Comparison of ENCODE assay signal across 8 cellular contexts in genomic region chr17:75036643-75037268, GRCh38. TPM values are rescaled to one million over a fixed set of nuclear protein-coding genes. Genes with fewer than 3 reads are reported as not detected.
DNase-seq lines count a peak whose midpoint lies in the region; ATAC-seq, FAIRE-seq and TF ChIP-seq lines count a peak whose summit lies in the region.

No MANE protein-coding gene starts in this region.

- peaks cover 0 to 38% (median 4%) of the 10 kb centered on the region in 3 donors for H3K36me3 ChIP-seq in Peyer's patch

- DNase-seq in DMS79 treated with DMSO at 0.1 percent for 48 hours (lab: John Stamatoyannopoulos, UW) (peak; percentile 32), Peyer's patch (peak; percentile 75 to 91 (median 85)), left ventricle myocardium superior (peak; percentile 89), NCI-H524 treated with DMSO at 0.1 percent for 48 hours (lab: John Stamatoyannopoulos, UW) (no peak), HTR-8/SVneo (ENCODE audit: insufficient read length, low spot score) (no peak), NCI-H345 (lab: John Stamatoyannopoulos, UW) (no peak)
- DNase-seq in activated naive CD4-positive, alpha-beta T cell treated with Interleukin-2 at 50 U/mL for 16 hours, result peak; percentile 82
- DNase-seq in stimulated activated CD4-positive, alpha-beta T cell treated with anti-CD3 and anti-CD28 coated beads, Interleukin-12 subunit alpha, Interleukin-12 subunit beta, amount 100 ng/mL, for 24 hours (ENCODE audit: low read depth in 2 of 2), result peak; percentile 52 to 58

- peak; percentile 37 for ATAC-seq in left ventricle myocardium superior

- H3K4me3 ChIP-seq in Peyer's patch, result no peak overlapping the region

- no peak for TF ChIP-seq CTCF in Peyer's patch (IDR thresholded peaks at IDR 0.05)

- no peaks in the 10 kb centered on the region for H3K9me3 ChIP-seq in Peyer's patch

- intact Hi-C loops in left ventricle myocardium superior (cut with micrococcal nuclease), result no loop called here

- FAIRE-seq in HTR-8/SVneo (lab: Jason Lieb, UNC), result no peak

- TF ChIP-seq POLR2A in Peyer's patch (IDR thresholded peaks at IDR 0.05), result no peak

- H3K27ac ChIP-seq in Peyer's patch, result peak overlapping the region in 3 of 4 donors; percentile 31 to 89 (median 76)

- H3K27me3 ChIP-seq in Peyer's patch, result no peaks in the 10 kb centered on the region

- H3K4me1 ChIP-seq in Peyer's patch, result peaks cover 0 to 39% (median 5%) of the 10 kb centered on the region in 4 donors

RNA-seq across cellular contexts. Expression of gene ATP5PD, which starts 10.0 kb away (rescaled TPM):
- total RNA-seq in Peyer's patch, result 100 to 1,000 TPM; 202 to 302 (median 247) TPM
- 937 TPM for total RNA-seq in left ventricle myocardium superior

RNA-seq across cellular contexts. Expression of gene KCTD2, which starts 10.3 kb away (rescaled TPM):
- total RNA-seq in Peyer's patch (10 to 100 TPM; 14.9 to 23.5 (median 20.4) TPM), left ventricle myocardium superior (24.1 TPM)

RNA-seq across cellular contexts. Expression of gene MRPL58, which starts 24.3 kb away (rescaled TPM):
- total RNA-seq in Peyer's patch (10 to 100 TPM; 17.3 to 42.7 (median 32.2) TPM), left ventricle myocardium superior (51.5 TPM)

RNA-seq across cellular contexts. Expression of gene CDR2L, which starts 49.3 kb away (rescaled TPM):
- total RNA-seq in Peyer's patch (10 to 100 TPM in 3 of 4 donors, 1 to 10 TPM in 1; 7.4 to 80.7 (median 53.9) TPM), left ventricle myocardium superior (18.3 TPM)

RNA-seq across cellular contexts. Expression of gene SLC16A5, which starts 51.0 kb away (rescaled TPM):
- total RNA-seq in Peyer's patch (100 to 1,000 TPM in 3 of 4 donors, 10 to 100 TPM in 1; 47.9 to 211 (median 147) TPM), left ventricle myocardium superior (7.2 TPM)

Comparison
In these comparisons a context has a peak if more than half of its experiments do, and no peak if none do; other contexts are left out.
1. DNase-seq: peak in DMS79 treated with DMSO at 0.1 percent for 48 hours (single experiment), Peyer's patch (3 of 3), activated naive CD4-positive, alpha-beta T cell treated with Interleukin-2 at 50 U/mL for 16 hours (single experiment), left ventricle myocardium superior (single experiment) and stimulated activated CD4-positive, alpha-beta T cell treated with anti-CD3 and anti-CD28 coated beads, Interleukin-12 subunit alpha, Interleukin-12 subunit beta, amount 100 ng/mL, for 24 hours (2 of 2); none in NCI-H524 treated with DMSO at 0.1 percent for 48 hours (single experiment), HTR-8/SVneo (single experiment) and NCI-H345 (single experiment).